In genomic region chr2:106963156-106963555, GRCh38 we compare ENCODE assay signal across 28 cellular contexts.
"Had no signal": no experiment of that assay in that cellular context is flagged by ENCODE, and none has a peak within 500 bp of the region (broad histone marks: within the 10 kb centered on the region; RNA-seq: fewer than 3 reads in every experiment).

No MANE protein-coding gene starts in this region.

- H3K9me3 ChIP-seq: gastrocnemius medialis, left lung, neutrophil, pancreas, prostate gland, thoracic aorta, uterus had no signal

- ATAC-seq: activated naive CD4-positive, alpha-beta T cell treated with anti-CD3 and anti-CD28 coated beads, Interleukin-2, amount 50 U/mL, for 72 hours; activated T-cell treated with anti-CD3 and anti-CD28 coated beads, Interleukin-2, amount 50 U/mL, for 72 hours; esophagus mucosa; gastrocnemius medialis; left lung; pancreas; stimulated activated effector memory CD8-positive, alpha-beta T cell treated with anti-CD3 and anti-CD28 coated beads, Interleukin-12 subunit alpha, Interleukin-12 subunit beta, amount 100 ng/mL, for 72 hours had no signal

- H3K36me3 ChIP-seq: gastrocnemius medialis, left lung, neutrophil, pancreas, prostate gland, thoracic aorta, uterus had no signal

- DNase-seq: activated CD4-positive, alpha-beta T cell treated with anti-CD3 and anti-CD28 coated beads for 4 hours; activated CD4-positive, alpha-beta T cell treated with anti-CD3 and anti-CD28 coated beads, Interleukin-2, amount 50 U/mL, for 4 hours; activated CD4-positive, CD25-positive, alpha-beta regulatory T cell; activated naive CD4-positive, alpha-beta T cell; activated T-cell treated with anti-CD3 and anti-CD28 coated beads for 4 hours; activated T-cell treated with anti-CD3 and anti-CD28 coated beads, Interleukin-2, amount 50 U/mL, for 72 hours; caudate nucleus; endodermal cell; gastrocnemius medialis; glutamatergic neuron; left lung; nephron progenitor cell; retina; stimulated activated CD4-positive, alpha-beta T cell treated with anti-CD3 and anti-CD28 coated beads, Interleukin-4, amount 100 ng/mL, for 24 hours; trophoblast cell; uterus had no signal

- H3K36me3 Mint-ChIP-seq: stimulated activated effector memory CD8-positive, alpha-beta T cell treated with anti-CD3 and anti-CD28 coated beads, Interleukin-12 subunit alpha, Interleukin-12 subunit beta, amount 100 ng/mL, for 72 hours had no signal

- H3K27ac Mint-ChIP-seq: activated naive CD4-positive, alpha-beta T cell treated with anti-CD3 and anti-CD28 coated beads, Interleukin-2, amount 50 U/mL, for 72 hours; activated T-cell treated with anti-CD3 and anti-CD28 coated beads, Interleukin-2, amount 50 U/mL, for 72 hours; endodermal cell; nephron progenitor cell; stimulated activated effector memory CD8-positive, alpha-beta T cell treated with anti-CD3 and anti-CD28 coated beads, Interleukin-12 subunit alpha, Interleukin-12 subunit beta, amount 100 ng/mL, for 72 hours; stimulated activated naive CD8-positive, alpha-beta T cell treated with anti-CD3 and anti-CD28 coated beads, Interleukin-15, Interleukin-2, amounts not matched to agents 100 ng/mL and 50 ng/mL, for 24 hours; T-helper 2 cell treated with Interferon-gamma antibody and Interleukin-4, amounts not matched to agents 5 μg/mL and 100 μg/mL, for 36 hours had no signal

- H3K4me1 ChIP-seq: gastrocnemius medialis, left lung, pancreas, prostate gland, uterus had no signal

- H3K4me3 ChIP-seq: gastrocnemius medialis, left lung, lung, pancreas, prostate gland, skin epidermis, thoracic aorta, uterus had no signal

- H3K4me3 Mint-ChIP-seq: activated T-cell treated with anti-CD3 and anti-CD28 coated beads, Interleukin-2, amount 50 U/mL, for 72 hours; endodermal cell; nephron progenitor cell; stimulated activated effector memory CD8-positive, alpha-beta T cell treated with anti-CD3 and anti-CD28 coated beads, Interleukin-12 subunit alpha, Interleukin-12 subunit beta, amount 100 ng/mL, for 72 hours; stimulated activated naive CD8-positive, alpha-beta T cell treated with anti-CD3 and anti-CD28 coated beads, Interleukin-15, Interleukin-2, amounts not matched to agents 100 ng/mL and 50 ng/mL, for 24 hours; T-helper 2 cell treated with Interferon-gamma antibody and Interleukin-4, amounts not matched to agents 5 μg/mL and 100 μg/mL, for 36 hours had no signal

- H3K27ac ChIP-seq: gastrocnemius medialis, left lung, neutrophil, pancreas, prostate gland, skin epidermis, thoracic aorta, uterus had no signal

- FAIRE-seq: islet of Langerhans, pancreas had no signal

- H3K9me3 Mint-ChIP-seq: endodermal cell; nephron progenitor cell; T-helper 2 cell treated with Interferon-gamma antibody and Interleukin-4, amounts not matched to agents 5 μg/mL and 100 μg/mL, for 36 hours had no signal

- H3K4me1 Mint-ChIP-seq: stimulated activated effector memory CD8-positive, alpha-beta T cell treated with anti-CD3 and anti-CD28 coated beads, Interleukin-12 subunit alpha, Interleukin-12 subunit beta, amount 100 ng/mL, for 72 hours had no signal
